11 cellular contexts compared by ENCODE assay signal in the genomic region with DNA sequence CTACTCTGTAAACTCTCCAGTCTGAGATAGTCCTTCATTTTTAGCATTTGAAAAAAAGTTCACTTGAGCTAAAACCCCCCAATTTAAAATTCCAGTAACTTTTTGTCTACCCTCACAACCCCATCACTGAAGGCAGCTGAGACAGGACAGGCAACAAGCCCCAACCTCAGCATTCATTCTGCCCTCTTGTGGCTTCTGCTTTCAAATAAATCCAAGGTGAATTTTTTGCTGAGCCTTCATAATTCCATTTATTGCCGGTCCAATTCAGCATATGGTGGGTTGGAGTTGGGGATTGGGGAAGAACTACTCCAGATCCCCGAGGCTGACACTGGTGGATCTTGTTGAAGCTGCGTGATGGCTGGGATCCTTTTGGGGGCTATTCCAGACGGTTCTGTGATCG.
DNase-seq lines count a peak whose midpoint lies in the region; ATAC-seq, FAIRE-seq and TF ChIP-seq lines count a peak whose summit lies in the region.
"Had no signal": no experiment of that assay in that cellular context is flagged by ENCODE, and none has a peak within 500 bp of the region (broad histone marks: within the 10 kb centered on the region; RNA-seq: fewer than 3 reads in every experiment).

No MANE protein-coding gene starts in this region.

- POLR2A ChIA-PET in HepG2 (lab: Yijun Ruan, JAX) = no interaction called here

- no peak overlapping the region for H3K9ac ChIP-seq in HepG2 (ENCODE audit: insufficient read depth, low read depth, low read length)

- H3K4me3 ChIP-seq in AG09309 (ENCODE audit: control insufficient read depth, low read depth, low read length) (no peak overlapping the region), cardiac fibroblast (replicated peaks in 1 of 2; ENCODE audit: low read depth in 2 of 2, low read length in 2 of 2) (no peak overlapping the region), HepG2 (replicated peaks in 1 of 3; ENCODE audit: insufficient read depth in 1 of 3, low read depth in 2 of 3, low read length in 3 of 3) (no peak overlapping the region)

- H3K4me1 ChIP-seq in HepG2 (ENCODE audit: insufficient read depth, low read length) = peaks cover 4% of the 10 kb centered on the region; the same call in 1 of the 2 replicates

- ATAC-seq in HepG2 = peak; percentile 63
- ATAC-seq in HG02763 (IDR thresholded peaks at IDR 0.05; ENCODE audit: unreplicated experiment) = no peak
- no peak for ATAC-seq in GM21723 (IDR thresholded peaks at IDR 0.05; ENCODE audit: unreplicated experiment)

- H3K36me3 ChIP-seq in HepG2 (replicated peaks in 1 of 2; ENCODE audit: control insufficient read depth in 1 of 2, insufficient read depth in 2 of 2, low read length in 2 of 2) = no peaks in the 10 kb centered on the region

- BruUV-seq in HepG2 (replicated peaks; lab: Mats Ljungman, UMichigan) = no TSS peak

- H3K79me2 ChIP-seq in HepG2 (ENCODE audit: insufficient read depth, low read length) = no peaks in the 10 kb centered on the region

- in situ Hi-C loops in HepG2 (cut with HindIII; ENCODE audit: extremely low pct_ligation_motif_present, low pct_unique_long_range_greater_than_20kb) = no loop called here

- WGBS in HepG2 (ENCODE audit: low lambda C conversion rate) = 44% methylated on average over 5 of the region's 5 CpGs

- peak; percentile 56 for TF ChIP-seq RAD21 in Ishikawa (IDR thresholded peaks at IDR 0.05; ENCODE audit: low read depth)
- TF ChIP-seq RAD21 in HepG2 (CRISPR knock-in tag; IDR thresholded peaks at IDR 0.05) = peak; percentile 22; the same call in 1 of the 2 replicates

- no peak for TF ChIP-seq EP300 in Ishikawa (IDR thresholded peaks at IDR 0.05; ENCODE audit: borderline replicate concordance)
- no peak for TF ChIP-seq EP300 in HepG2 (IDR thresholded peaks at IDR 0.05; ENCODE audit: low read depth in 2 of 2, low read length in 2 of 2)
- TF ChIP-seq EP300 in HepG2 (CRISPR knock-in tag; IDR thresholded peaks at IDR 0.05; ENCODE audit: borderline replicate concordance) = no peak

- H4K20me1 ChIP-seq in HepG2 (ENCODE audit: insufficient read depth, low read length) = no peaks in the 10 kb centered on the region

- intact Hi-C loops in HepG2 (cut with micrococcal nuclease; ENCODE audit: unreplicated experiment) = loop anchor here (1.0 to 10.0 kb wide), 3 partner anchors 62 to 588 kb away; no protein-coding TSS in a partner anchor
- intact Hi-C loops in posterior cingulate gyrus (cut with DNase I) = no loop called here

- CTCF ChIA-PET in HepG2 (lab: Yijun Ruan, JAX; ENCODE audit: low intra/inter-chr PET ratio, low total read pairs) = interaction anchor here (1.4 kb wide), 1 partner anchor 318 kb away, joined by 3 read pairs; no protein-coding TSS in a partner anchor

- no peak overlapping the region for H2AFZ ChIP-seq in HepG2 (ENCODE audit: low read length)

- TF ChIP-seq CTCF in AG09309 (IDR thresholded peaks at IDR 0.05; ENCODE audit: control insufficient read depth, insufficient read depth, low read depth, low read length, missing control alignments) = peak; percentile 34
- TF ChIP-seq CTCF in cardiac fibroblast (IDR thresholded peaks at IDR 0.05; ENCODE audit: low read depth, low read length) = peak; percentile 31
- TF ChIP-seq CTCF in HepG2 (CRISPR knock-in tag; IDR thresholded peaks at IDR 0.05) = peak; percentile 60

- H3K27ac ChIP-seq in HepG2 (ENCODE audit: extremely low read length, insufficient read depth, low read length) = no peak overlapping the region

- peaks cover 0 to 4% of the 10 kb centered on the region in 2 experiments; a peak in 2 of 5 replicates for H3K27me3 ChIP-seq in HepG2 (ENCODE audit: control insufficient read depth in 1 of 2, insufficient read depth in 2 of 2, low read length in 2 of 2)

- DNase-seq in AG09309 (ENCODE audit: low read depth) (no peak), cardiac fibroblast (ENCODE audit: low read depth in 2 of 2) (peak; percentile 35 to 46), HepG2 (ENCODE audit: low spot score) (peak; percentile 30), UCSD-AML1 (lab: John Stamatoyannopoulos, UW; ENCODE audit: unreplicated experiment) (no peak), posterior cingulate gyrus (no peak)
- DNase-seq: activated CD4-positive, alpha-beta memory T cell treated with anti-CD3 and anti-CD28 coated beads, Interleukin-2, amount 10 ng/mL, durations not matched to agents 7 days and 5 days; C1 segment of cervical spinal cord; NCI-H187 had no signal

- no peak for TF ChIP-seq POLR2A in HepG2 (IDR thresholded peaks at IDR 0.05; ENCODE audit: insufficient read depth in 1 of 2, low read depth in 2 of 2, low read length in 2 of 2)

- peak; percentile 44 for FAIRE-seq in HepG2 (lab: Jason Lieb, UNC)

- no peaks in the 10 kb centered on the region for H3K9me3 ChIP-seq in HepG2 (ENCODE audit: low read length)

- H3K4me2 ChIP-seq in HepG2 (ENCODE audit: low read depth, low read length) = no peak overlapping the region

TF ChIP-seq in Ishikawa, 13 proteins besides CTCF, POLR2A, EP300 and RAD21 (continues in another document):
- TF ChIP-seq TEAD4 (IDR thresholded peaks at IDR 0.05) = no peak
- TF ChIP-seq USF1 (IDR thresholded peaks at IDR 0.05) = no peak
- no peak for TF ChIP-seq NFIC (IDR thresholded peaks at IDR 0.05)
- no peak for TF ChIP-seq YY1 (IDR thresholded peaks at IDR 0.05; ENCODE audit: low read depth)
- no peak for TF ChIP-seq TCF12 (IDR thresholded peaks at IDR 0.05; ENCODE audit: low read depth)
- TF ChIP-seq CREB1 (IDR thresholded peaks at IDR 0.05; ENCODE audit: low read depth) = no peak
- TF ChIP-seq FOXM1 (IDR thresholded peaks at IDR 0.05; ENCODE audit: borderline replicate concordance, low read depth) = no peak
- no peak for TF ChIP-seq EGR1 (IDR thresholded peaks at IDR 0.05)
- no peak for TF ChIP-seq TAF1 (IDR thresholded peaks at IDR 0.05; ENCODE audit: low read depth)
- no peak for TF ChIP-seq ZBTB7A (IDR thresholded peaks at IDR 0.05; ENCODE audit: low read depth)
- TF ChIP-seq, protein P1, sequence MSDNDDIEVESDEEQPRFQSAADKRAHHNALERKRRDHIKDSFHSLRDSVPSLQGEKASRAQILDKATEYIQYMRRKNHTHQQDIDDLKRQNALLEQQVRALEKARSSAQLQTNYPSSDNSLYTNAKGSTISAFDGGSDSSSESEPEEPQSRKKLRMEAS (IDR thresholded peaks at IDR 0.05) = no peak

TF ChIP-seq in HepG2, 621 proteins besides CTCF, POLR2A, EP300 and RAD21 (continues in another document):
- no peak for TF ChIP-seq ZNF615 (CRISPR knock-in tag; IDR thresholded peaks at IDR 0.05; ENCODE audit: borderline replicate concordance)
- TF ChIP-seq ZNF644 (CRISPR knock-in tag; IDR thresholded peaks at IDR 0.05; ENCODE audit: low read depth) = no peak
- no peak for TF ChIP-seq HNF1B (CRISPR knock-in tag; IDR thresholded peaks at IDR 0.05)
- TF ChIP-seq, protein P2, sequence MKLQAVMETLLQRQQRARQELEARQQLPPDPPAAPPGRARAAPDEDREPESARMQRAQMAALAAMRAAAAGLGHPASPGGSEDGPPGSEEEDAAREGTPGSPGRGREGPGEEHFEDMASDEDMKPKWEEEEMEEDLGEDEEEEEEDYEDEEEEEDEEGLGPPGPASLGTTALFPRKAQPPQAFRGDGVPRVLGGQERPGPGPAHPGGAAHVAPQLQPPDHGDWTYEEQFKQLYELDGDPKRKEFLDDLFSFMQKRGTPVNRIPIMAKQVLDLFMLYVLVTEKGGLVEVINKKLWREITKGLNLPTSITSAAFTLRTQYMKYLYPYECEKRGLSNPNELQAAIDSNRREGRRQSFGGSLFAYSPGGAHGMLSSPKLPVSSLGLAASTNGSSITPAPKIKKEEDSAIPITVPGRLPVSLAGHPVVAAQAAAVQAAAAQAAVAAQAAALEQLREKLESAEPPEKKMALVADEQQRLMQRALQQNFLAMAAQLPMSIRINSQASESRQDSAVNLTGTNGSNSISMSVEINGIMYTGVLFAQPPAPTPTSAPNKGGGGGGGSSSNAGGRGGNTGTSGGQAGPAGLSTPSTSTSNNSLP (IDR thresholded peaks at IDR 0.05; ENCODE audit: low read depth, low read length) = 0 out of 2 replicates have a peak, but pooled peaks have one; percentile 37
- TF ChIP-seq, protein P3, sequence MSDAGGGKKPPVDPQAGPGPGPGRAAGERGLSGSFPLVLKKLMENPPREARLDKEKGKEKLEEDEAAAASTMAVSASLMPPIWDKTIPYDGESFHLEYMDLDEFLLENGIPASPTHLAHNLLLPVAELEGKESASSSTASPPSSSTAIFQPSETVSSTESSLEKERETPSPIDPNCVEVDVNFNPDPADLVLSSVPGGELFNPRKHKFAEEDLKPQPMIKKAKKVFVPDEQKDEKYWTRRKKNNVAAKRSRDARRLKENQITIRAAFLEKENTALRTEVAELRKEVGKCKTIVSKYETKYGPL (CRISPR knock-in tag; IDR thresholded peaks at IDR 0.05) = no peak
- no peak for TF ChIP-seq ZNF24 (IDR thresholded peaks at IDR 0.05)
- peak; percentile 60 for TF ChIP-seq SMC3 (IDR thresholded peaks at IDR 0.05; ENCODE audit: low read length)
- TF ChIP-seq ZFP1 (CRISPR knock-in tag; IDR thresholded peaks at IDR 0.05) = no peak
- peak; percentile 70 for TF ChIP-seq STAG1 (CRISPR knock-in tag; IDR thresholded peaks at IDR 0.05)

Comparison
In these comparisons a context has a peak if more than half of its experiments do, and no peak if none do; other contexts are left out.
1. DNase-seq: peak in cardiac fibroblast (2 of 2) and HepG2 (single experiment); none in AG09309 (single experiment), UCSD-AML1 (single experiment) and posterior cingulate gyrus (0 of 10).
2. Peak in every context shown above with its lines, with median percentiles within 50 percentile points of each other: CTCF ChIP-seq.